Comparison of ENCODE assay signal across 8 cellular contexts in genomic region chr7:130272456-130273080, GRCh38. TPM values are rescaled to one million over a fixed set of nuclear protein-coding genes. Genes with fewer than 3 reads are reported as not detected.
DNase-seq lines count a peak whose midpoint lies in the region; ATAC-seq and TF ChIP-seq lines count a peak whose summit lies in the region.

No MANE protein-coding gene starts in this region.

- no peak for ATAC-seq in GM19324 (IDR thresholded peaks at IDR 0.05; ENCODE audit: low FRiP score, unreplicated experiment)

- no peaks in the 10 kb centered on the region for H3K27me3 Mint-ChIP-seq in neural crest cell (ENCODE audit: low read depth)

- peaks cover 63% of the 10 kb centered on the region for H3K4me1 Mint-ChIP-seq in neural crest cell

- DNase-seq in DMS 273 treated with DMSO at 0.1 percent for 48 hours (lab: John Stamatoyannopoulos, UW) (peak; percentile 93), NCI-H2081 treated with DMSO at 0.1 percent for 48 hours (lab: John Stamatoyannopoulos, UW) (peak; percentile 68), neural crest cell (ENCODE audit: low read depth, low spot score) (peak; percentile 29), middle frontal gyrus (ENCODE audit: extremely low spot score, low spot score) (no peak), dermis blood vessel endothelial cell (no peak)
- no peak for DNase-seq in stimulated activated CD4-positive, alpha-beta T cell treated with anti-CD3 and anti-CD28 coated beads, Interleukin-4, amount 100 ng/mL, for 24 hours

- peak overlapping the region; percentile 56 for H3K27ac ChIP-seq in cingulate gyrus (ENCODE audit: low read depth, low read length)

- H3K4me3 Mint-ChIP-seq in neural crest cell, result peak overlapping the region; percentile 90

- TF ChIP-seq CTCF in neural crest cell (conservative IDR thresholded peaks at IDR 0.05), result no peak

- peaks cover 3% of the 10 kb centered on the region for H3K9me3 Mint-ChIP-seq in neural crest cell

- H3K27ac Mint-ChIP-seq in neural crest cell (ENCODE audit: unreplicated experiment), result peak overlapping the region; percentile 97

- H3K36me3 Mint-ChIP-seq in neural crest cell (ENCODE audit: low read depth), result no peaks in the 10 kb centered on the region

RNA-seq across cellular contexts. Expression of gene CPA2, which starts 5.9 kb away (rescaled TPM):
- total RNA-seq in neural crest cell, result 0.55 and 1.2 TPM in 2 replicates
- total RNA-seq in dermis blood vessel endothelial cell, result not detected in 2 replicates

RNA-seq across cellular contexts. Expression of gene CPA4, which starts 20.4 kb away (rescaled TPM):
- 0.41 and 0.72 TPM in 2 replicates for total RNA-seq in neural crest cell
- 0.17 and 0.74 TPM in 2 replicates for total RNA-seq in dermis blood vessel endothelial cell

Comparison
In these comparisons a context has a peak if more than half of its experiments do, and no peak if none do; other contexts are left out.
1. DNase-seq: peak in DMS 273 treated with DMSO at 0.1 percent for 48 hours (single experiment), NCI-H2081 treated with DMSO at 0.1 percent for 48 hours (single experiment) and neural crest cell (single experiment); none in middle frontal gyrus (single experiment), stimulated activated CD4-positive, alpha-beta T cell treated with anti-CD3 and anti-CD28 coated beads, Interleukin-4, amount 100 ng/mL, for 24 hours (single experiment) and dermis blood vessel endothelial cell (single experiment).